Comparison of ENCODE assay signal across 8 cellular contexts in the genomic region with DNA sequence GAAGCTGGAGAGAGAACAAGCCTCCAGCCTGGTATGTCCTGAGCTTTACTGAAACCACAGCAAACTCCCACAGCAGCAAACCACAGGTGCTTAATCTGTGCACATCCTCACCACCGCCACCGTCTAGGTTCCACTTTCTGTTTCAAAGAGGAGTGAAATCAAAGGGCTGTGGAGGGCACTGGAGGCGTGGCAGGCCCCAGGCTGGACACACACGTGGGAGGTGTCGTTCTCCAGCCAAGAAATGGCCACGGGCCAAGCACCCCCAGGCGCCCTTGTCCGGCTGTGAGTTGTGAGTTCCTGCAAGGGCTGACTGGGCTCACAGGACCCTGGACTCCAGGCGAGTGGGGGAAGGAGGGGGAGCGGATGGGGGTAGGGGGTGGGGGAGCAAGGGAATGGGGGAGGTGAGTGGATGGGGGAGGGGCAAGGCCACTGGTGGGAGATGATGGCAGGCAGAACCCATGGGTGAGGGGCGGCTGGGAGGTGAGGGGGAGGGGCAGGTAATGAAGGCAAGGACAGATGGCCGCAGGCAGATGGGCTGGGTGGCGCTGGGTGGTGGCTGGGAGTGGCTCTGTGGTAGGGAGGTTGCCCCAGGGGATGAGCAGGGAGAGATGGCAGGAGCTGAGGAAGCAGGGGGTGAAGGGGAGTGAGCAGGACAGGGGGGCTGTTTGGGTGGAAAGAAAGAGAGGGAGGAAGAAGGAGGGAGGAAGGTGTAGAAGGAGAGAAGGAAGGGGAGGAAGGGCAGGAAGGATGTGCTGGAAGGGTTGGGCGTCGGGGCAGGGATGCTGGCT.
DNase-seq lines count a peak whose midpoint lies in the region; ATAC-seq and TF ChIP-seq lines count a peak whose summit lies in the region.

No MANE protein-coding gene starts in this region.

- H3K27ac ChIP-seq in layer of hippocampus (ENCODE audit: low read depth, low read length) (peak overlapping the region; percentile 15), thyroid gland (peak overlapping the region in 2 of 3 donors; percentile 43 to 45)

- H3K36me3 ChIP-seq in thyroid gland = peaks cover 3 to 29% of the 10 kb centered on the region in 2 donors

- TF ChIP-seq CTCF in thyroid gland (IDR thresholded peaks at IDR 0.05) = no peak

- no peaks in the 10 kb centered on the region for H3K9me3 ChIP-seq in thyroid gland

- no peak for TF ChIP-seq POLR2A in thyroid gland (IDR thresholded peaks at IDR 0.05)

- H3K36me3 Mint-ChIP-seq in activated naive CD4-positive, alpha-beta T cell treated with anti-CD3 and anti-CD28 coated beads for 36 hours (ENCODE audit: low read depth) = peaks cover 50% of the 10 kb centered on the region

- no peak overlapping the region for H3K27ac Mint-ChIP-seq in activated naive CD4-positive, alpha-beta T cell treated with anti-CD3 and anti-CD28 coated beads for 36 hours

- WGBS in thyroid gland, 2 donors = 33 to 35% methylated on average over 11 to 14 of the region's 15 CpGs

- peaks cover 35% of the 10 kb centered on the region for H3K4me1 Mint-ChIP-seq in activated naive CD4-positive, alpha-beta T cell treated with anti-CD3 and anti-CD28 coated beads for 36 hours (ENCODE audit: low read depth)

- H3K27me3 Mint-ChIP-seq in activated naive CD4-positive, alpha-beta T cell treated with anti-CD3 and anti-CD28 coated beads for 36 hours (ENCODE audit: low read depth) = no peaks in the 10 kb centered on the region

- H3K27me3 ChIP-seq in layer of hippocampus (ENCODE audit: control insufficient read depth, insufficient read depth, low read length) = no peaks in the 10 kb centered on the region
- H3K27me3 ChIP-seq in thyroid gland = no peaks in the 10 kb centered on the region

- peaks cover 9 to 20% of the 10 kb centered on the region in 2 donors for H3K4me1 ChIP-seq in thyroid gland

- no peaks in the 10 kb centered on the region for H3K9me3 Mint-ChIP-seq in activated naive CD4-positive, alpha-beta T cell treated with anti-CD3 and anti-CD28 coated beads for 36 hours

- peak; percentile 72 for ATAC-seq in HG02798 (IDR thresholded peaks at IDR 0.05; ENCODE audit: poor library complexity, unreplicated experiment)

- no peak overlapping the region for H3K4me3 Mint-ChIP-seq in activated naive CD4-positive, alpha-beta T cell treated with anti-CD3 and anti-CD28 coated beads for 36 hours

- intact Hi-C loops in activated naive CD4-positive, alpha-beta T cell treated with anti-CD3 and anti-CD28 coated beads for 36 hours (cut with micrococcal nuclease) = loop anchor here (1.0 kb wide), 1 partner anchor 14 kb away; no protein-coding TSS in a partner anchor
- intact Hi-C loops in thyroid gland (cut with DNase I) = loop anchor here (10.0 kb wide), 1 partner anchor 284 kb away; no protein-coding TSS in a partner anchor

- H3K4me3 ChIP-seq in thyroid gland (replicated peaks in 1 of 3) = no peak overlapping the region

- CTCF ChIA-PET in activated naive CD4-positive, alpha-beta T cell treated with anti-CD3 and anti-CD28 coated beads for 36 hours (lab: Charles Lee) = interaction anchor here (1.0 kb wide), 1 partner anchor 16 kb away, joined by 3 read pairs; no protein-coding TSS in a partner anchor

- peak; percentile 61 for DNase-seq in activated naive CD4-positive, alpha-beta T cell treated with anti-CD3 and anti-CD28 coated beads for 36 hours
- DNase-seq in activated naive CD4-positive, alpha-beta T cell (lab: John Stamatoyannopoulos, UW) = no peak
- DNase-seq in NCI-H226 (peak; percentile 91), amniotic epithelial cell (ENCODE audit: low read depth) (peak; percentile 88), thyroid gland (peak; percentile 94 to 95), NCI-H187 treated with DMSO at 0.1 percent for 48 hours (lab: John Stamatoyannopoulos, UW) (no peak)

Comparison
In these comparisons a context has a peak if more than half of its experiments do, and no peak if none do; other contexts are left out.
1. DNase-seq: peak in activated naive CD4-positive, alpha-beta T cell treated with anti-CD3 and anti-CD28 coated beads for 36 hours (single experiment), NCI-H226 (single experiment), amniotic epithelial cell (single experiment) and thyroid gland (2 of 2); none in activated naive CD4-positive, alpha-beta T cell (0 of 4) and NCI-H187 treated with DMSO at 0.1 percent for 48 hours (single experiment).